In the genomic region with DNA sequence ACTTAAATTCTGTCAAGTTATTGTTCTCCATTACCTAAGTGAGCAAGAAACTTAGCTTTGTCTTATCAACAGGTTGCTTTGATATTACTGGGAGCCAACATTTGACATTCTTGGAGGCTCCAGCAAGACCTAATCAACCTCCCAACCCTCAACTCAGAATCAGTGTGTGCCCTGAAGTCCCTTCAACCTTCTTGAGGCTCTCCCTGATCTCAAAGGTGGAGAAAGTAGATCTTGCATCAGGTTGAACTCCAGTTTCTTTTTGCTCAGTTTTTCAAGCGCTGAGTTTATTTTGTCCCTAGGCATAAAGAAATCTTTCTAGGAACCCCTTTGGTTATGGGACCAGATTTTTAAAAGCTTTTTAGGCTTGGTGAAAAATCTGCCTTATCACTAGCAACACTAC, we compare ENCODE assay signal across 8 cellular contexts. TPM values are rescaled to one million over a fixed set of nuclear protein-coding genes. Genes with fewer than 3 reads are reported as not detected.
DNase-seq lines count a peak whose midpoint lies in the region; ATAC-seq and TF ChIP-seq lines count a peak whose summit lies in the region.

No MANE protein-coding gene starts in this region.

- WGBS in heart right ventricle, 2 donors: 83 to 90% methylated on average over 1 of the region's 1 CpG
- WGBS in urinary bladder: 86% methylated on average over 1 of the region's 1 CpG

- no peaks in the 10 kb centered on the region for H3K27me3 ChIP-seq in heart right ventricle
- H3K27me3 ChIP-seq in lower lobe of right lung (ENCODE audit: low read depth): no peaks in the 10 kb centered on the region

- H3K4me1 ChIP-seq in heart right ventricle: peaks cover 0 to 48% (median 25%) of the 10 kb centered on the region in 9 donors
- H3K4me1 ChIP-seq in lower lobe of right lung: peaks cover 35% of the 10 kb centered on the region
- H3K4me1 ChIP-seq in urinary bladder (ENCODE audit: insufficient read depth): peaks cover 2% of the 10 kb centered on the region

- TF ChIP-seq CTCF in heart right ventricle (IDR thresholded peaks at IDR 0.05) (no peak), lower lobe of right lung (IDR thresholded peaks at IDR 0.05) (no peak)

- DNase-seq in heart right ventricle (no peak), Right ventricle myocardium inferior (ENCODE audit: missing footprints) (no peak), amniotic epithelial cell (ENCODE audit: low read depth) (peak; percentile 3), lower lobe of right lung (no peak), NCI-H187 (lab: John Stamatoyannopoulos, UW) (no peak), medulla oblongata (ENCODE audit: extremely low spot score) (no peak), NCI-H526 (lab: John Stamatoyannopoulos, UW) (no peak)

- H3K4me3 ChIP-seq in heart right ventricle: peak overlapping the region; percentile 16 to 86 (median 68)
- H3K4me3 ChIP-seq in lower lobe of right lung: peak overlapping the region; percentile 81
- peak overlapping the region; percentile 64 for H3K4me3 ChIP-seq in urinary bladder (ENCODE audit: low read depth, low read length)

- ATAC-seq in heart right ventricle: no peak
- no peak for ATAC-seq in Right ventricle myocardium inferior
- no peak for ATAC-seq in lower lobe of right lung

- H3K9me3 ChIP-seq in heart right ventricle: no peaks in the 10 kb centered on the region
- no peaks in the 10 kb centered on the region for H3K9me3 ChIP-seq in lower lobe of right lung

- H3K27ac ChIP-seq in heart right ventricle: peak overlapping the region in 9 of 10 donors; percentile 15 to 94 (median 84)
- peak overlapping the region; percentile 96 for H3K27ac ChIP-seq in lower lobe of right lung
- peak overlapping the region; percentile 66 for H3K27ac ChIP-seq in urinary bladder (ENCODE audit: low read depth)

- peaks cover 0 to 27% (median 0%) of the 10 kb centered on the region in 9 donors for H3K36me3 ChIP-seq in heart right ventricle
- peaks cover 22% of the 10 kb centered on the region for H3K36me3 ChIP-seq in lower lobe of right lung
- no peaks in the 10 kb centered on the region for H3K36me3 ChIP-seq in urinary bladder (ENCODE audit: insufficient read depth)

- intact Hi-C loops in heart right ventricle (cut with DNase I): loop anchor here in 5 of 10 donors (5.0 to 10.0 kb wide), 4 partner anchors 37 to 569 kb away; a partner anchor contains a TSS
- intact Hi-C loops in Right ventricle myocardium inferior (cut with DNase I): loop anchor here (5.0 kb wide), 1 partner anchor 567 kb away; a partner anchor contains a TSS
- intact Hi-C loops in lower lobe of right lung (cut with DNase I): no loop called here

RNA-seq across cellular contexts. Expression of a gene that starts 1.4 kb away (rescaled TPM):
- total RNA-seq in heart right ventricle (10 to 100 TPM in 2 of 10 donors, 1 to 10 TPM in 8; 4.0 to 18.6 (median 5.1) TPM), Right ventricle myocardium inferior (12.0 TPM), lower lobe of right lung (68.4 TPM), urinary bladder (93.6 TPM)
- polyA plus RNA-seq in heart right ventricle (10 to 100 TPM in 1 of 2 donors, 1 to 10 TPM in 1; 2.9 to 22.5 TPM), urinary bladder (12.4 TPM)

RNA-seq across cellular contexts. Expression of a gene that starts 27.8 kb away (rescaled TPM):
- total RNA-seq in heart right ventricle (1 to 10 TPM in 9 of 10 donors, under 1 TPM in 1; 0.98 to 4.1 (median 2.7) TPM), Right ventricle myocardium inferior (2.1 TPM), lower lobe of right lung (51.7 TPM), urinary bladder (24.0 TPM)
- polyA plus RNA-seq in heart right ventricle (1 to 10 TPM in 1 of 2 donors, under 1 TPM in 1; 0.86 to 1.3 TPM), urinary bladder (14.8 TPM)

RNA-seq across cellular contexts. Expression of a gene that starts 37.1 kb away (rescaled TPM):
- total RNA-seq in heart right ventricle (1 to 10 TPM in 2 of 10 donors, under 1 TPM in 6, not detected in 2; 0.11 to 3.1 (median 0.30) TPM), Right ventricle myocardium inferior (1.1 TPM), lower lobe of right lung (1.1 TPM), urinary bladder (25.9 TPM)
- polyA plus RNA-seq in heart right ventricle (under 1 TPM; 0.12 to 0.22 TPM), urinary bladder (0.23 TPM)

RNA-seq across cellular contexts. Expression of a gene that starts 58.0 kb away (rescaled TPM):
- total RNA-seq in heart right ventricle: not detected
- polyA plus RNA-seq in heart right ventricle: not detected
- total RNA-seq in Right ventricle myocardium inferior: not detected
- not detected for total RNA-seq in lower lobe of right lung
- not detected for total RNA-seq in urinary bladder
- polyA plus RNA-seq in urinary bladder: not detected
